In the genomic region with DNA sequence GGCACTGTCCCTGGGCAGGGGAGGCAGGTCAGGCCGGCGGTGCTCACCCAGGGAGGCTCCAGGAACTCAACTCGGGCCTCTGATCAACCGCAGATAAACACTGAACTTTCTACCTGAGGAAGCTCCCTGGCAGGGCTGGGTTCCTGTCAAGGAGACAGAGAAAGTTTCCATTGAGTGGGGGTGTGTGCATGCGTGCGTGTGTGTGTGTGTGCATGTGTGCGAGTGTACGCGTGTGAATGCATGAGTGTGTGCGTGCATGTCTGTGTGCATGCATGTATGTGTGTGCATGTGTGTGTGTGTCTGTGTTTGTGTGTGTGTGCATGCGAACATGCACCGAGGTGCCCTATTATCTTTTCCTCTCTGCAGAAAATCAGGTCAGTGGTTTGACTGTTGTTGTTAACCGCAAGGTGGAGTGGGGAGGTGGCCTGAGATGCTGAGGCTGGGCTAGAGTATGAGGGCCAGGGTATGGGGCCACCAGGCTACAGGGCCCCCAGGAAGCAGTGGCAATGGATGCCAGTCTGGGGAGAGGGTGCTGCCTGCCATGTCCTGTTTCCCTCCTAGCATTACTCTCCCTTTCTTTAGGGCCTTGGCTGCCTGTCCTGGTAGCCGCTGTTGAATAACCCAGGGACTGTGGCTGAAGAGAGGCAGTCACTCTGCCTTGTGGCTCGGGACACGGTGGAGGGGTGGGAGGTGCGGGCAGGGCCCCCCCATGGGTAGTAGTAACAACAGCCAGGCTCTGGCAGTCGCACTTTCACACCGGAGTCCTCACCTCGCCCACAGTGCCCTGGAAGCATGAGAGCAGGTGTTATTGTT, we compare ENCODE assay signal across 8 cellular contexts. TPM values are rescaled to one million over a fixed set of nuclear protein-coding genes. Genes with fewer than 3 reads are reported as not detected.
DNase-seq lines count a peak whose midpoint lies in the region; ATAC-seq and TF ChIP-seq lines count a peak whose summit lies in the region.

No MANE protein-coding gene starts in this region.

- no peaks in the 10 kb centered on the region for H3K36me3 ChIP-seq in left ventricle myocardium inferior

- peaks cover 91% of the 10 kb centered on the region for H3K4me1 Mint-ChIP-seq in activated T-cell treated with anti-CD3 and anti-CD28 coated beads, Interleukin-2, amount 50 U/mL, for 24 hours (ENCODE audit: low read depth)

- H3K27ac ChIP-seq in left ventricle myocardium inferior (replicated peaks), result peak overlapping the region; percentile 94

- peaks cover 80% of the 10 kb centered on the region for H3K4me1 ChIP-seq in left ventricle myocardium inferior

- no peaks in the 10 kb centered on the region for H3K9me3 Mint-ChIP-seq in activated T-cell treated with anti-CD3 and anti-CD28 coated beads, Interleukin-2, amount 50 U/mL, for 24 hours

- ATAC-seq in HG03521 (IDR thresholded peaks at IDR 0.05; ENCODE audit: unreplicated experiment) (no peak), GM21786 (IDR thresholded peaks at IDR 0.05; ENCODE audit: unreplicated experiment) (no peak)

- TF ChIP-seq CTCF in left ventricle myocardium inferior (IDR thresholded peaks at IDR 0.05; ENCODE audit: borderline replicate concordance), result no peak

- no peaks in the 10 kb centered on the region for H3K27me3 ChIP-seq in left ventricle myocardium inferior (ENCODE audit: low read depth)

- H3K4me3 ChIP-seq in left ventricle myocardium inferior, result no peak overlapping the region

- H3K27me3 Mint-ChIP-seq in activated T-cell treated with anti-CD3 and anti-CD28 coated beads, Interleukin-2, amount 50 U/mL, for 24 hours, result no peaks in the 10 kb centered on the region

- H3K9me3 ChIP-seq in left ventricle myocardium inferior (replicated peaks), result no peaks in the 10 kb centered on the region

- DNase-seq in HT-29 (ENCODE audit: low spot score), result peak; percentile 46
- DNase-seq in activated T-cell treated with anti-CD3 and anti-CD28 coated beads, Interleukin-2, amount 50 U/mL, for 24 hours, result peak; percentile 82
- DNase-seq in left ventricle myocardium inferior, result no peak
- DNase-seq in stimulated activated CD4-positive, alpha-beta T cell treated with anti-CD3 and anti-CD28 coated beads, Interleukin-2, amount 100 ng/mL, for 4 hours (ENCODE audit: low read depth), result peak; percentile 59
- DNase-seq in hepatic stellate cell (ENCODE audit: low spot score), result no peak
- DNase-seq in NCI-H1694 treated with DMSO at 0.1 percent for 48 hours (lab: John Stamatoyannopoulos, UW), result no peak

- H3K27ac Mint-ChIP-seq in activated T-cell treated with anti-CD3 and anti-CD28 coated beads, Interleukin-2, amount 50 U/mL, for 24 hours, result peak overlapping the region; percentile 98

- intact Hi-C loops in left ventricle myocardium inferior (cut with micrococcal nuclease), result no loop called here

- H3K36me3 Mint-ChIP-seq in activated T-cell treated with anti-CD3 and anti-CD28 coated beads, Interleukin-2, amount 50 U/mL, for 24 hours (ENCODE audit: low read depth), result no peaks in the 10 kb centered on the region

- H3K4me3 Mint-ChIP-seq in activated T-cell treated with anti-CD3 and anti-CD28 coated beads, Interleukin-2, amount 50 U/mL, for 24 hours, result peak overlapping the region; percentile 63

RNA-seq across cellular contexts. Expression of a gene that starts 24.0 kb away (rescaled TPM):
- not detected in 2 replicates for total RNA-seq in HT-29 (2014; rRNA removed; shearing (Covaris generic))
- not detected for total RNA-seq in left ventricle myocardium inferior

RNA-seq across cellular contexts. Expression of a gene that starts 39.8 kb away (rescaled TPM):
- total RNA-seq in HT-29 (2014; rRNA removed; shearing (Covaris generic)), result 148 and 187 TPM in 2 replicates
- not detected for total RNA-seq in left ventricle myocardium inferior

Comparison
In these comparisons a context has a peak if more than half of its experiments do, and no peak if none do; other contexts are left out.
1. DNase-seq: peak in HT-29 (single experiment), activated T-cell treated with anti-CD3 and anti-CD28 coated beads, Interleukin-2, amount 50 U/mL, for 24 hours (single experiment) and stimulated activated CD4-positive, alpha-beta T cell treated with anti-CD3 and anti-CD28 coated beads, Interleukin-2, amount 100 ng/mL, for 4 hours (single experiment); none in left ventricle myocardium inferior (single experiment), hepatic stellate cell (single experiment) and NCI-H1694 treated with DMSO at 0.1 percent for 48 hours (single experiment).
2. RNA of a gene that starts 39.8 kb away (total RNA-seq): 148 to 187 TPM in HT-29; not detected in left ventricle myocardium inferior (single experiment); every median in the first group is over 100 times any median in the second.